ENCODE assay signal across 7 cellular contexts in the genomic region with DNA sequence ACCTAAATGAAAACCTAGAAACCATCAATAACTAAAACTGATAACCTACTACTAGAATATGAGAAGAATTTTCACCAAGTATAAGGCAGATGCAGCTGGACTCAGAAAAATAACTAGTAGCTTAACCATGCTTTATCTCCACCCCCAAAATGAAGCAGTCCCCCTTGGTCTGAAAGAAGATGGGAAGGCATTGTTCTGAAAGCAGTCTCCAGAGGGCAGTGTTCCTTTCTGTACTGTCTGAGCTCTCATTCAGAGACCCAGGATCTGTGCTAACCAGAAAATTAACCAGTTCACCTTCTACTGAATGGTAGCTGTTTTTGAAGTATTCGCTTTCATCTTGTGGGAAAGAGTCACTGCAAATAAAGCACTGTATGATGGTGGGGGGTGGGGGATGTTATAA.
DNase-seq lines count a peak whose midpoint lies in the region; ATAC-seq and TF ChIP-seq lines count a peak whose summit lies in the region.

No MANE protein-coding gene starts in this region.

- peak; percentile 81 to 89 for TF ChIP-seq RAD21 in liver (IDR thresholded peaks at IDR 0.05)

- no peak for TF ChIP-seq POLR2A in GM18505 (IDR thresholded peaks at IDR 0.05; ENCODE audit: borderline replicate concordance, extremely low read depth, insufficient read depth, insufficient read length)

- no peaks in the 10 kb centered on the region for H3K4me1 ChIP-seq in liver (ENCODE audit: control insufficient read depth in 4 of 4, insufficient read depth in 4 of 4, low read length in 3 of 4)

- peak; percentile 32 for TF ChIP-seq CTCF in GM12864 (IDR thresholded peaks at IDR 0.05; ENCODE audit: low read depth, low read length, missing control alignments)
- peak; percentile 50 for TF ChIP-seq CTCF in liver (IDR thresholded peaks at IDR 0.05; ENCODE audit: low read depth, low read length, missing input control)

- ATAC-seq in GM18505 (IDR thresholded peaks at IDR 0.05; ENCODE audit: unreplicated experiment) (no peak), HG03108 (IDR thresholded peaks at IDR 0.05; ENCODE audit: unreplicated experiment) (no peak), HG02840 (IDR thresholded peaks at IDR 0.05; ENCODE audit: low FRiP score, unreplicated experiment) (no peak)

- H3K9ac ChIP-seq in liver (ENCODE audit: low read depth in 1 of 2, low read length in 2 of 2): no peak overlapping the region

- H3K27ac ChIP-seq in liver (ENCODE audit: low read depth in 1 of 2, low read length in 2 of 2): no peak overlapping the region

- H3K4me3 ChIP-seq in GM12864 (ENCODE audit: low read depth, low read length) (no peak overlapping the region), liver (ENCODE audit: low read depth in 1 of 3, low read length in 3 of 3) (no peak overlapping the region)

- no peaks in the 10 kb centered on the region for H3K27me3 ChIP-seq in liver (ENCODE audit: control insufficient read depth in 4 of 4, insufficient read depth in 4 of 4, low read length in 3 of 4)

- WGBS in liver: 33% methylated on average over 1 of the region's 1 CpG

- DNase-seq in GM12864 (ENCODE audit: low read depth) (no peak), M059J (ENCODE audit: low read depth) (peak; percentile 27), amniotic epithelial cell (ENCODE audit: low read depth) (peak; percentile 37)

- H3K36me3 ChIP-seq in liver (ENCODE audit: control insufficient read depth in 4 of 4, insufficient read depth in 3 of 4, low read depth in 1 of 4, low read length in 3 of 4): no peaks in the 10 kb centered on the region

- H3K9me3 ChIP-seq in liver (ENCODE audit: control insufficient read depth in 4 of 4, low read length in 3 of 4): no peaks in the 10 kb centered on the region

TF ChIP-seq in liver, 16 proteins besides CTCF, POLR2A, EP300 and RAD21:
- TF ChIP-seq RXRA (IDR thresholded peaks at IDR 0.05) (no peak), JUND (IDR thresholded peaks at IDR 0.05) (no peak), SP1 (IDR thresholded peaks at IDR 0.05) (no peak), FOXA1 (IDR thresholded peaks at IDR 0.05) (no peak), TAF1 (conservative IDR thresholded peaks at IDR 0.05) (no peak), REST (IDR thresholded peaks at IDR 0.05) (no peak)
